ENCODE assay signal across 8 cellular contexts in the genomic region with DNA sequence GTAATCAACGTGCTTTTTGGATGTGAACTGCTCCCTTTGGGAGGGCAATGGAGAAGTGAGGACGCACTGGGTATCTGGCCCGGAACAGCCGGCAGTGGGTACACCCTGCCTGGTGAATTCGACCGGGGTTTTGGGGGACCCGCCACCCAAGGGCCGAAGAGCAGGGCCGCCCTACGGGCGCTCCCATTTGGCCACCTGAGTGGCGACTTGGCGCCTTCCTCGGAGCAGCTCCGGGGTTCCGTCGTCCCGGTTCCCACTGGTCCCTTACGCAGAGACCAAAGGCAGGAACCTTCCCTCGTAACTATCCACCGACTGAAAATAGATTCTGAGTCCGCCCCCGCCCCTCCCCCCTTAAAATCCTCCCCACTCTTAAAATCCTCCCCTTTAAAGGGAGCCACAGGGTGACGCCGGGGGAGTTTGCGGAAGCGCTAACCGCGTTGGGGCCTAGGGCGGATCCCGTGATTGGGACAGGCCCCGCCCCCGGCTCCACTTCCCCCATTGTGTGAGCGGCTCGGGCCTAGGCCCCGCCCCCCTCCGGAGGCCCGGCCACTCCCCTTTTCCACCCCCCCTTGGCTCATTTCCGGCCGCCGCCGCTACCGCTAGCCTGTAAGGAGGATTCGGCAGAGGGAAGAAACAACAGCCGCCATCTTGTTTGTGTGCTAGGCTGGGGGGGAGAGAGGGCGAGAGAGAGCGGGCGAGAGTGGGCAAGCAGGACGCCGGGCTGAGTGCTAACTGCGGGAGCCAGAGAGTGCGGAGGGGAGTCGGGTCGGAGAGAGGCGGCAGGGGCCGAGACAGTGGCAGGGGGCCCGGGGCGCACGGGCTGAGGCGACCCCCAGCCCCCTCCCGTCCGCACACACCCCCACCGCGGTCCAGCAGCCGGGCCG. TPM values are rescaled to one million over a fixed set of nuclear protein-coding genes. Genes with fewer than 3 reads are reported as not detected.
DNase-seq lines count a peak whose midpoint lies in the region; ATAC-seq and TF ChIP-seq lines count a peak whose summit lies in the region.

No MANE protein-coding gene starts in this region.

- H3K9me3 Mint-ChIP-seq in central memory CD8-positive, alpha-beta T cell, result no peaks in the 10 kb centered on the region

- H3K27me3 Mint-ChIP-seq in central memory CD8-positive, alpha-beta T cell, result no peaks in the 10 kb centered on the region

- H3K27ac ChIP-seq in spleen, result peak overlapping the region; percentile 99 to 100 (median 100)

- no peaks in the 10 kb centered on the region for H3K27me3 ChIP-seq in spleen (replicated peaks in 1 of 7)

- H3K27ac Mint-ChIP-seq in central memory CD8-positive, alpha-beta T cell (ENCODE audit: low read depth), result peak overlapping the region; percentile 100

- peaks cover 35% of the 10 kb centered on the region for H3K4me1 Mint-ChIP-seq in central memory CD8-positive, alpha-beta T cell

- peak; percentile 62 to 86 (median 84) for TF ChIP-seq POLR2A in spleen (IDR thresholded peaks at IDR 0.05)

- no peak for TF ChIP-seq CTCF in AG09309 (IDR thresholded peaks at IDR 0.05; ENCODE audit: control insufficient read depth, insufficient read depth, low read depth, low read length, missing control alignments)
- TF ChIP-seq CTCF in spleen (IDR thresholded peaks at IDR 0.05 in 8 of 11, conservative IDR thresholded peaks at IDR 0.05 in 3 of 11), result peak in 1 of 11 experiments; percentile 30

- 0 to 1% (median 0%) methylated on average over 41 to 66 of the region's 66 CpGs for WGBS in spleen, 5 donors

- H3K4me3 ChIP-seq in AG09309 (ENCODE audit: control insufficient read depth, low read depth, low read length), result peak overlapping the region; percentile 77
- H3K4me3 ChIP-seq in spleen, result peak overlapping the region; percentile 72 to 92 (median 82)

- no peaks in the 10 kb centered on the region for H3K36me3 ChIP-seq in spleen

- H3K36me3 Mint-ChIP-seq in central memory CD8-positive, alpha-beta T cell (ENCODE audit: insufficient read depth), result peaks cover 23% of the 10 kb centered on the region

- H3K4me1 ChIP-seq in spleen, result peaks cover 22 to 44% (median 39%) of the 10 kb centered on the region in 6 donors

- peak; percentile 57 for ATAC-seq in GM19025 (IDR thresholded peaks at IDR 0.05; ENCODE audit: low read depth, unreplicated experiment)
- peak; percentile 78 for ATAC-seq in HG03280 (IDR thresholded peaks at IDR 0.05; ENCODE audit: unreplicated experiment)
- peak; percentile 84 for ATAC-seq in central memory CD8-positive, alpha-beta T cell (replicated peaks; ENCODE audit: extremely low read depth, poor library complexity, severe bottlenecking)

- intact Hi-C loops in spleen (cut with DNase I; ENCODE audit: low total_unique reads), result loop anchor here (2.0 to 10.0 kb wide), 2 partner anchors 67 to 141 kb away; a partner anchor contains a TSS

- H3K9me3 ChIP-seq in spleen, result no peaks in the 10 kb centered on the region

- peak; percentile 92 for DNase-seq in AG09309 (ENCODE audit: low read depth)
- DNase-seq in NCI-H345 treated with DMSO at 0.1 percent for 48 hours (lab: John Stamatoyannopoulos, UW; ENCODE audit: unreplicated experiment), result peak; percentile 81
- DNase-seq in activated CD4-positive, CD25-positive, alpha-beta regulatory T cell treated with anti-CD3 and anti-CD28 coated beads, Interleukin-2, amount 50 U/mL, for 16 hours (ENCODE audit: low read depth, low spot score), result peak; percentile 99
- DNase-seq in central memory CD8-positive, alpha-beta T cell (ENCODE audit: low spot score in 2 of 2), result peak; percentile 97 to 99
- peak; percentile 95 for DNase-seq in inferior parietal cortex (ENCODE audit: extremely low spot score)
- peak; percentile 100 for DNase-seq in spleen

- H3K4me3 Mint-ChIP-seq in central memory CD8-positive, alpha-beta T cell, result peak overlapping the region; percentile 100

RNA-seq across cellular contexts. Expression of a gene that starts 1.0 kb away (rescaled TPM):
- total RNA-seq in spleen, result 100 to 1,000 TPM in 6 of 7 donors, 10 to 100 TPM in 1; 93.4 to 196 (median 124) TPM
- polyA plus RNA-seq in spleen, result 10 to 100 TPM in 1 of 3 donors, 1 to 10 TPM in 2; 3.9 to 16.0 (median 4.9) TPM

Comparison
In these comparisons a context has a peak if more than half of its experiments do, and no peak if none do; other contexts are left out.
1. Peak in every context shown above with its lines: DNase-seq, ATAC-seq, H3K4me3 ChIP-seq and H3K27ac ChIP-seq.